1 cellular context compared by ENCODE assay signal in genomic region chr2:176001903-176002683, GRCh38.
TF ChIP-seq lines count a peak whose summit lies in the region.

Gene LNPK, minus strand, starts transcription at chr2:176002267. Its CDS starts 6,683 bp downstream, at chr2:175995584.

TF ChIP-seq in K562, 482 proteins besides CTCF, POLR2A, EP300 and RAD21 (continued from another document):
- TF ChIP-seq MGA (IDR thresholded peaks at IDR 0.05) (peak; percentile 76), PCBP1 (IDR thresholded peaks at IDR 0.05; ENCODE audit: low read depth, low read length, poor library complexity, severe bottlenecking) (no peak), CTBP1 (IDR thresholded peaks at IDR 0.05; ENCODE audit: borderline replicate concordance) (0 out of 2 replicates have a peak, but pooled peaks have one; percentile 60), ZKSCAN3 (CRISPR knock-in tag; IDR thresholded peaks at IDR 0.05) (no peak), KAT7 (CRISPR knock-in tag; IDR thresholded peaks at IDR 0.05; ENCODE audit: borderline replicate concordance) (peak; percentile 95; the same call in 1 of the 2 replicates), SREBF2 (CRISPR knock-in tag; IDR thresholded peaks at IDR 0.05) (no peak), CHCHD3 (CRISPR knock-in tag; IDR thresholded peaks at IDR 0.05) (peak; percentile 87), ZNF41 (CRISPR knock-in tag; conservative IDR thresholded peaks at IDR 0.05) (no peak), FIP1L1 (IDR thresholded peaks at IDR 0.05; ENCODE audit: low read depth, low read length, poor library complexity, severe bottlenecking) (peak; percentile 77), ZNF785 (CRISPR knock-in tag; IDR thresholded peaks at IDR 0.05) (no peak), IRF2 (CRISPR knock-in tag; IDR thresholded peaks at IDR 0.05) (no peak), ZFP36 (IDR thresholded peaks at IDR 0.05; ENCODE audit: low read depth, low read length, partially characterized antibody) (peak; percentile 18), ZNF3 (CRISPR knock-in tag; IDR thresholded peaks at IDR 0.05) (no peak), RB1 (IDR thresholded peaks at IDR 0.05; ENCODE audit: low read depth) (peak; percentile 94), MEF2A (IDR thresholded peaks at IDR 0.05; ENCODE audit: control insufficient read depth, low read depth, low read length) (no peak), ZNF511 (CRISPR knock-in tag; IDR thresholded peaks at IDR 0.05) (0 out of 2 replicates have a peak, but pooled peaks have one; percentile 71), CREM (IDR thresholded peaks at IDR 0.05; ENCODE audit: low read depth) (peak; percentile 73), XRCC3 (IDR thresholded peaks at IDR 0.05) (no peak), COPS2 (conservative IDR thresholded peaks at IDR 0.05) (no peak), ZBED1 (IDR thresholded peaks at IDR 0.05) (peak; percentile 59; the same call in 1 of the 2 replicates), ZBTB33 (CRISPR knock-in tag; IDR thresholded peaks at IDR 0.05) (no peak), NFE2 (IDR thresholded peaks at IDR 0.05; ENCODE audit: low read depth) (no peak), ARID3A (IDR thresholded peaks at IDR 0.05; ENCODE audit: borderline replicate concordance, low read depth, low read length) (no peak), ESRRA (IDR thresholded peaks at IDR 0.05; ENCODE audit: borderline replicate concordance, low read depth) (peak; percentile 12; the same call in 1 of the 2 replicates), ZNF589 (CRISPR knock-in tag; IDR thresholded peaks at IDR 0.05; ENCODE audit: low read depth) (no peak)
TF ChIP-seq in K562: peak in this region for 151.
